Comparison of ENCODE assay signal across 8 cellular contexts in genomic region chr12:57489157-57489641, GRCh38. TPM values are rescaled to one million over a fixed set of nuclear protein-coding genes. Genes with fewer than 3 reads are reported as not detected.
A peak's percentile ranks its signal among the peaks of the same experiment; 100 is the strongest.
DNase-seq lines count a peak whose midpoint lies in the region; ATAC-seq and TF ChIP-seq lines count a peak whose summit lies in the region.

No MANE protein-coding gene starts in this region.

- CTCF ChIA-PET in Calu3 (lab: Charles Lee) = no interaction called here

- no peaks in the 10 kb centered on the region for H3K9me3 Mint-ChIP-seq in Calu3 (ENCODE audit: low read depth, unreplicated experiment)

- ATAC-seq in GM18861 (IDR thresholded peaks at IDR 0.05; ENCODE audit: unreplicated experiment) (no peak), GM21786 (IDR thresholded peaks at IDR 0.05; ENCODE audit: unreplicated experiment) (no peak)

- TF ChIP-seq CTCF in Calu3 (IDR thresholded peaks at IDR 0.05; ENCODE audit: unreplicated experiment) (no peak), neural cell (IDR thresholded peaks at IDR 0.05; ENCODE audit: poor library complexity, severe bottlenecking) (no peak)

- H3K4me2 ChIP-seq in neural cell (ENCODE audit: low read length) = peak overlapping the region; percentile 99

- no peaks in the 10 kb centered on the region for H3K27me3 ChIP-seq in NT2/D1 (ENCODE audit: insufficient read depth, insufficient read length)
- H3K27me3 ChIP-seq in ectodermal cell (ENCODE audit: control insufficient read depth, insufficient read depth, low read length, poor library complexity, severe bottlenecking) = no peaks in the 10 kb centered on the region
- H3K27me3 ChIP-seq in neural cell (ENCODE audit: insufficient read depth, low read depth, low read length) = no peaks in the 10 kb centered on the region

- intact Hi-C loops in Calu3 (cut with micrococcal nuclease; ENCODE audit: unreplicated experiment) = no loop called here

- no peak for TF ChIP-seq RAD21 in neural cell (conservative IDR thresholded peaks at IDR 0.05)

- H2AFZ ChIP-seq in neural cell (ENCODE audit: low read depth, low read length) = no peak overlapping the region

- peak overlapping the region; percentile 93 for H3K4me3 Mint-ChIP-seq in Calu3 (ENCODE audit: low read depth, unreplicated experiment)

- BruUV-seq in Calu3 (replicated peaks; lab: Mats Ljungman, UMichigan) = no TSS peak

- peaks cover 9% of the 10 kb centered on the region for H3K4me1 Mint-ChIP-seq in Calu3 (ENCODE audit: low read depth, unreplicated experiment)

- H3K9me3 ChIP-seq in NT2/D1 (ENCODE audit: insufficient read depth, low read length) (no peaks in the 10 kb centered on the region; the same call in 1 of the 2 replicates), ectodermal cell (ENCODE audit: control insufficient read depth, low read length) (no peaks in the 10 kb centered on the region), neural cell (ENCODE audit: low read length) (no peaks in the 10 kb centered on the region)

- TF ChIP-seq EP300 in neural cell (conservative IDR thresholded peaks at IDR 0.05; ENCODE audit: poor library complexity, severe bottlenecking) = no peak

- 91 to 95% methylated on average over 4 to 5 of the region's 5 CpGs for WGBS in ectodermal cell, 2 experiments

- peaks cover 9% of the 10 kb centered on the region for H3K4me1 ChIP-seq in NT2/D1 (ENCODE audit: insufficient read depth, insufficient read length)
- peaks cover 7% of the 10 kb centered on the region for H3K4me1 ChIP-seq in ectodermal cell (ENCODE audit: control insufficient read depth, insufficient read depth, low read length)

- no peaks in the 10 kb centered on the region for H3K27me3 Mint-ChIP-seq in Calu3 (ENCODE audit: unreplicated experiment)

- peak overlapping the region; percentile 99 for H3K9ac ChIP-seq in NT2/D1 (ENCODE audit: insufficient read length, low read depth)
- peak overlapping the region; percentile 80 for H3K9ac ChIP-seq in neural cell (ENCODE audit: low read length)

- H3K9me2 ChIP-seq in neural cell (ENCODE audit: insufficient read depth, low read length) = no peaks in the 10 kb centered on the region

- H3K4me3 ChIP-seq in NT2/D1 (ENCODE audit: insufficient read length, low read depth) (peak overlapping the region; percentile 98), ectodermal cell (ENCODE audit: insufficient read depth, low read depth, low read length) (peak overlapping the region; percentile 85), neural cell (ENCODE audit: low read length) (peak overlapping the region; percentile 85)

- DNase-seq in Calu3 (no peak), NT2/D1 (ENCODE audit: low read depth, low spot score) (no peak), SW 1271 (lab: John Stamatoyannopoulos, UW) (no peak), NCI-H1436 treated with DMSO at 0.1 percent for 48 hours (lab: John Stamatoyannopoulos, UW) (no peak)

- H3K27ac ChIP-seq in ectodermal cell (ENCODE audit: insufficient read depth, low read depth, low read length, poor library complexity, severe bottlenecking) = no peak overlapping the region
- no peak overlapping the region for H3K27ac ChIP-seq in neural cell (ENCODE audit: low read length)

- peaks cover 55% of the 10 kb centered on the region for H3K36me3 Mint-ChIP-seq in Calu3 (ENCODE audit: insufficient read depth, unreplicated experiment)

- no peaks in the 10 kb centered on the region for H3F3A ChIP-seq in neural cell (ENCODE audit: insufficient read depth, low read length, poor library complexity, severe bottlenecking)

- no peaks in the 10 kb centered on the region for H4K20me1 ChIP-seq in neural cell (ENCODE audit: insufficient read depth)

- peaks cover 47% of the 10 kb centered on the region for H3K36me3 ChIP-seq in NT2/D1 (ENCODE audit: insufficient read depth, insufficient read length, low read length)
- H3K36me3 ChIP-seq in ectodermal cell (ENCODE audit: control insufficient read depth, insufficient read depth, low read length) = peaks cover 24% of the 10 kb centered on the region
- peaks cover 4% of the 10 kb centered on the region for H3K36me3 ChIP-seq in neural cell (ENCODE audit: insufficient read depth, low read length)

- H3K79me2 ChIP-seq in neural cell (replicated peaks; ENCODE audit: insufficient read depth, low read length) = peaks cover 15% of the 10 kb centered on the region

- H3K27ac Mint-ChIP-seq in Calu3 (ENCODE audit: unreplicated experiment) = peak overlapping the region; percentile 99

TF ChIP-seq in neural cell, 6 proteins besides CTCF, POLR2A, EP300 and RAD21:
- TF ChIP-seq POLR2AphosphoS5 (IDR thresholded peaks at IDR 0.05) = no peak
- no peak for TF ChIP-seq EZH2 (IDR thresholded peaks at IDR 0.05; ENCODE audit: borderline replicate concordance, insufficient read depth, low read length, poor library complexity, severe bottlenecking)
- TF ChIP-seq TAF1 (IDR thresholded peaks at IDR 0.05; ENCODE audit: low read depth) = no peak
- no peak for TF ChIP-seq MXI1 (conservative IDR thresholded peaks at IDR 0.05; ENCODE audit: poor library complexity, severe bottlenecking)
- TF ChIP-seq REST (IDR thresholded peaks at IDR 0.05; ENCODE audit: borderline replicate concordance) = no peak
- TF ChIP-seq SMC3 (conservative IDR thresholded peaks at IDR 0.05; ENCODE audit: poor library complexity) = no peak

RNA-seq across cellular contexts. Expression of gene MARS1, which starts 1.3 kb away (rescaled TPM):
- total RNA-seq in Calu3 (2022) = 358 and 369 TPM in 2 replicates
- 198 TPM for polyA plus RNA-seq in ectodermal cell (2013, experiment 1 of 4)
- polyA plus RNA-seq in ectodermal cell (2013, experiment 2 of 4) = 209 TPM
- polyA plus RNA-seq in ectodermal cell (2013, experiment 3 of 4) = 148 TPM
- 163 TPM for polyA plus RNA-seq in ectodermal cell (2013, experiment 4 of 4)
- 312 and 321 TPM in 2 replicates for polyA plus RNA-seq in neural cell
- 115 and 122 TPM in 2 replicates for polyA minus RNA-seq in neural cell

RNA-seq across cellular contexts. Expression of gene ARHGAP9, which starts 9.5 kb away (rescaled TPM):
- total RNA-seq in Calu3 (2022) = 0.39 TPM in 1 of 2 replicates, not detected in the other
- polyA plus RNA-seq in ectodermal cell (2013, experiment 1 of 4) = 1.0 TPM
- 0.16 TPM for polyA plus RNA-seq in ectodermal cell (2013, experiment 2 of 4)
- polyA plus RNA-seq in ectodermal cell (2013, experiment 3 of 4) = 0.43 TPM
- 0.77 TPM for polyA plus RNA-seq in ectodermal cell (2013, experiment 4 of 4)
- not detected in 2 replicates for polyA plus RNA-seq in neural cell
- polyA minus RNA-seq in neural cell = not detected in 2 replicates

RNA-seq across cellular contexts. Expression of gene GLI1, which starts 29.6 kb away (rescaled TPM):
- total RNA-seq in Calu3 (2022) = 0.54 and 0.61 TPM in 2 replicates
- polyA plus RNA-seq in ectodermal cell (2013, experiment 1 of 4) = 2.5 TPM
- 1.5 TPM for polyA plus RNA-seq in ectodermal cell (2013, experiment 2 of 4)
- polyA plus RNA-seq in ectodermal cell (2013, experiment 3 of 4) = 1.2 TPM
- polyA plus RNA-seq in ectodermal cell (2013, experiment 4 of 4) = 1.6 TPM
- polyA plus RNA-seq in neural cell = 4.2 TPM in 1 of 2 replicates, not detected in the other
- polyA minus RNA-seq in neural cell = 0.24 and 0.58 TPM in 2 replicates

RNA-seq across cellular contexts. Expression of gene DDIT3, which starts 31.1 kb away (rescaled TPM):
- total RNA-seq in Calu3 (2022) = 70.2 and 80.5 TPM in 2 replicates
- polyA plus RNA-seq in ectodermal cell (2013, experiment 1 of 4) = 4.9 TPM
- polyA plus RNA-seq in ectodermal cell (2013, experiment 2 of 4) = 4.3 TPM
- 5.6 TPM for polyA plus RNA-seq in ectodermal cell (2013, experiment 3 of 4)
- 3.8 TPM for polyA plus RNA-seq in ectodermal cell (2013, experiment 4 of 4)
- 24.0 and 25.8 TPM in 2 replicates for polyA plus RNA-seq in neural cell
- polyA minus RNA-seq in neural cell = 11.8 and 13.6 TPM in 2 replicates

RNA-seq across cellular contexts. Expression of gene MBD6, which starts 33.4 kb away (rescaled TPM):
- 119 and 127 TPM in 2 replicates for total RNA-seq in Calu3 (2022)
- 47.3 TPM for polyA plus RNA-seq in ectodermal cell (2013, experiment 1 of 4)
- 56.8 TPM for polyA plus RNA-seq in ectodermal cell (2013, experiment 2 of 4)
- polyA plus RNA-seq in ectodermal cell (2013, experiment 3 of 4) = 34.5 TPM
- 41.2 TPM for polyA plus RNA-seq in ectodermal cell (2013, experiment 4 of 4)
- 2.1 and 6.2 TPM in 2 replicates for polyA plus RNA-seq in neural cell
- polyA minus RNA-seq in neural cell = 1.9 and 8.6 TPM in 2 replicates
